22 cellular contexts compared by ENCODE assay signal in genomic region chr5:41406944-41407343, GRCh38.
DNase-seq lines count a peak whose midpoint lies in the region; ATAC-seq, FAIRE-seq and TF ChIP-seq lines count a peak whose summit lies in the region.
"Had no signal": no experiment of that assay in that cellular context is flagged by ENCODE, and none has a peak within 500 bp of the region (broad histone marks: within the 10 kb centered on the region; RNA-seq: fewer than 3 reads in every experiment).

No MANE protein-coding gene starts in this region.

- FAIRE-seq in kidney (lab: Jason Lieb, UNC), result peak; percentile 62
- FAIRE-seq: GM12878 had no signal

- no peak overlapping the region for H3K4me3 ChIP-seq in right atrium auricular region
- no peak overlapping the region for H3K4me3 ChIP-seq in kidney (ENCODE audit: low read length in 2 of 2)
- H3K4me3 ChIP-seq: BLaER1, GM12878, SJCRH30 had no signal

- DNase-seq in right atrium auricular region (ENCODE audit: low spot score), result no peak
- no peak for DNase-seq in left cardiac atrium
- peak; percentile 17 for DNase-seq in HuH-7 (ENCODE audit: low spot score)
- no peak for DNase-seq in kidney
- no peak for DNase-seq in NCI-H526 (lab: John Stamatoyannopoulos, UW)
- no peak for DNase-seq in activated CD8-positive, alpha-beta memory T cell treated with anti-CD3 and anti-CD28 coated beads, Interleukin-2, amount 50 U/mL, for 4 hours
- DNase-seq in KG1 (lab: John Stamatoyannopoulos, UW), result no peak
- DNase-seq: CD4-positive, alpha-beta T cell; COR-L47; DMS 273 treated with DMSO at 0.1 percent for 48 hours; DND-41; KBM-7; NCI-H1105 treated with DMSO at 0.1 percent for 48 hours; NCI-H2029 treated with DMSO at 0.1 percent for 48 hours; NCI-H226; NCI-H510A treated with DMSO at 0.1 percent for 48 hours; NCI-H774; NK-92 treated with Interleukin-12 subunit alpha and Interleukin-12 subunit beta, amount 100 ng/mL, for 24 hours; SJCRH30 had no signal

- no peaks in the 10 kb centered on the region for H3K27me3 ChIP-seq in right atrium auricular region
- H3K27me3 ChIP-seq: BLaER1, SJCRH30 had no signal

- H3K4me1 ChIP-seq in right atrium auricular region (peaks cover 0 to 38% of the 10 kb centered on the region in 2 donors), kidney (ENCODE audit: control insufficient read depth in 1 of 2, insufficient read depth in 1 of 2, low read depth in 1 of 2, low read length in 2 of 2) (no peaks in the 10 kb centered on the region)
- H3K4me1 ChIP-seq: BLaER1, SJCRH30 had no signal

- H3K36me3 ChIP-seq in right atrium auricular region (no peaks in the 10 kb centered on the region), kidney (ENCODE audit: control insufficient read depth in 1 of 2, insufficient read depth in 2 of 2, low read length in 2 of 2) (no peaks in the 10 kb centered on the region)
- H3K36me3 ChIP-seq: BLaER1, SJCRH30 had no signal

- intact Hi-C loops in left cardiac atrium (cut with DNase I) (no loop called here), kidney (cut with DNase I) (no loop called here)

- TF ChIP-seq CTCF in right atrium auricular region (IDR thresholded peaks at IDR 0.05), result no peak
- TF ChIP-seq CTCF in kidney (IDR thresholded peaks at IDR 0.05; ENCODE audit: borderline replicate concordance, extremely low read depth, insufficient read depth), result no peak

- H3K9ac ChIP-seq in kidney (ENCODE audit: low read length in 2 of 2), result no peak overlapping the region
- H3K9ac ChIP-seq: BLaER1 had no signal

- H3K9me3 ChIP-seq in right atrium auricular region, result no peaks in the 10 kb centered on the region
- no peaks in the 10 kb centered on the region for H3K9me3 ChIP-seq in kidney (ENCODE audit: control insufficient read depth in 1 of 2, low read length in 2 of 2)
- H3K9me3 ChIP-seq: BLaER1, SJCRH30 had no signal

- H3K27ac ChIP-seq in right atrium auricular region (peak overlapping the region; percentile 46 to 84), kidney (ENCODE audit: low read depth in 2 of 2, low read length in 2 of 2) (peak overlapping the region in 1 of 2 donors; percentile 1)
- H3K27ac ChIP-seq: BLaER1, SJCRH30 had no signal

- no peak for ATAC-seq in left cardiac atrium
- ATAC-seq: GM12878, Panc1 had no signal
